ENCODE assay signal across 1 cellular context in the genomic region with DNA sequence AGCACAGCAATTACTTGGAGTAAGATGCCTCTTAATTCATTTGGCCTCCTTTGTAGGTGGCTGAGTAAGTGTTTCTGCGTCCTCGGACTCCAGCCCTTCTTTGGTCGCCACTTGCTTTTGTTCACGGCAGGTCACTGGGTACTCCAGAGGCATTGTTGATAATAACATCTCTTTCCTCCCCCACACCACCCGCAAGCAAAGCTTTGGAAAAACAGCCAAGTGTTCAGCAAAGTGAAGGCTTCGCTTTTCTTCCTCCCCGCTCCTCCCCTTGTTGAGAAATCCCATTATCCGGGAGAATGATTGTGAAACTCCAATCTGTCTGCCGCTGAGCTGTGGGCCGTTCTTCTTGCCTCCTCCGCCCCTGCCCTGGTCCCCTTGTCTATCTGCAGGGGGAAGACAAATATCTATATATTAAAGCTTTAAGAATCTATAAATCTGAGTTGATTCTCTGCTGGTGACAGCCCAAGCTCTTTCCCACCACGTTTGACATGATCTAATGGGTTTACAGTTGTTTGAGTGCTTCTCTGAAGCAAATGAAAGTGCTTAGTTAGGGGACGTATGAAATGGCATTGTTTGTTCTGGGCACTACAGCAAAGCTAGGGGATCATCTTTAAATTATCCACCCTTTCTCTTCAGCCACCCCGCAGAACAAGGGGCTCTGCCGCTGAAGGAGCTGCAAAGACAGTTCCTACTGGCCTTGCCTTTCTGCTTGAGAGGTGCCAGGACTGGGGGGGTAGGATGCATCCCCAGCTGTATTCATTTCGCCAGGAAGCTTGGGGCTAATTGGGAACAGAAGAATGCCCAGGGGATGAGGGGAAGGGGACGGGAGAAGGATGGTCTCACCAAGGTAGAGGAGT.
TF ChIP-seq lines count a peak whose summit lies in the region.

No MANE protein-coding gene starts in this region.

TF ChIP-seq in HEK293, 187 proteins besides CTCF, POLR2A, EP300 and RAD21 (continued from another document and continues in another):
- TF ChIP-seq ZNF785 (tag by site-specific recombination; IDR thresholded peaks at IDR 0.05) (no peak), ZEB2 (tag by site-specific recombination; IDR thresholded peaks at IDR 0.05) (peak; percentile 89), ZNF214 (tag by site-specific recombination; IDR thresholded peaks at IDR 0.05; ENCODE audit: borderline replicate concordance) (no peak), ZNF16 (tag by site-specific recombination; IDR thresholded peaks at IDR 0.05; ENCODE audit: low read depth) (no peak), ZSCAN23 (tag by site-specific recombination; IDR thresholded peaks at IDR 0.05) (no peak; the same call in 1 of the 2 replicates), FEZF1 (tag by site-specific recombination; IDR thresholded peaks at IDR 0.05) (peak; percentile 85), SP3 (tag by site-specific recombination; IDR thresholded peaks at IDR 0.05) (no peak; the same call in 1 of the 2 replicates), ZNF366 (tag by site-specific recombination; conservative IDR thresholded peaks at IDR 0.05) (peak; percentile 29; the same call in 1 of the 2 replicates), WT1 (tag by site-specific recombination; IDR thresholded peaks at IDR 0.05) (peak; percentile 93), ZNF544 (tag by site-specific recombination; IDR thresholded peaks at IDR 0.05) (no peak), TCF7L2 (IDR thresholded peaks at IDR 0.05; ENCODE audit: borderline replicate concordance, low read depth, low read length) (peak; percentile 42; the same call in 1 of the 2 replicates), KLF16 (tag by site-specific recombination; IDR thresholded peaks at IDR 0.05) (no peak), ZNF658 (tag by site-specific recombination; IDR thresholded peaks at IDR 0.05) (no peak), ZNF391 (tag by site-specific recombination; IDR thresholded peaks at IDR 0.05; ENCODE audit: borderline replicate concordance, low read depth) (0 out of 2 replicates have a peak, but pooled peaks have one; percentile 22), ZNF548 (tag by site-specific recombination; IDR thresholded peaks at IDR 0.05) (no peak), KLF7 (tag by site-specific recombination; IDR thresholded peaks at IDR 0.05; ENCODE audit: borderline replicate concordance) (no peak), HOXA7 (CRISPR knock-in tag; IDR thresholded peaks at IDR 0.05; ENCODE audit: borderline replicate concordance) (no peak), ZNF660 (tag by site-specific recombination; IDR thresholded peaks at IDR 0.05) (peak; percentile 65; the same call in 1 of the 2 replicates), ZBTB8A (tag by site-specific recombination; IDR thresholded peaks at IDR 0.05) (peak; percentile 36), EGR2 (tag by site-specific recombination; IDR thresholded peaks at IDR 0.05; ENCODE audit: low read depth) (peak; percentile 82), ZNF76 (tag by site-specific recombination; IDR thresholded peaks at IDR 0.05; ENCODE audit: borderline replicate concordance, low read depth) (peak; percentile 16; the same call in 1 of the 2 replicates), ZNF843 (tag by site-specific recombination; IDR thresholded peaks at IDR 0.05) (peak; percentile 87), ZNF19 (tag by site-specific recombination; IDR thresholded peaks at IDR 0.05; ENCODE audit: low read depth) (no peak), ZNF350 (tag by site-specific recombination; IDR thresholded peaks at IDR 0.05) (no peak), ZNF140 (tag by site-specific recombination; IDR thresholded peaks at IDR 0.05) (no peak), ZNF621 (tag by site-specific recombination; IDR thresholded peaks at IDR 0.05) (no peak), ZBTB17 (tag by site-specific recombination; IDR thresholded peaks at IDR 0.05) (peak; percentile 70), ZIC2 (tag by site-specific recombination; IDR thresholded peaks at IDR 0.05) (peak; percentile 71), ZXDB (tag by site-specific recombination; IDR thresholded peaks at IDR 0.05) (peak; percentile 78), ZNF560 (tag by site-specific recombination; IDR thresholded peaks at IDR 0.05; ENCODE audit: borderline replicate concordance) (no peak), IKZF3 (tag by site-specific recombination; IDR thresholded peaks at IDR 0.05) (peak; percentile 81), ZNF138 (tag by site-specific recombination; IDR thresholded peaks at IDR 0.05; ENCODE audit: borderline replicate concordance) (no peak), ZNF585B (tag by site-specific recombination; IDR thresholded peaks at IDR 0.05) (no peak), ZNF830 (tag by site-specific recombination; IDR thresholded peaks at IDR 0.05; ENCODE audit: low read depth) (no peak), GLIS1 (tag by site-specific recombination; IDR thresholded peaks at IDR 0.05) (peak; percentile 83)
- TF ChIP-seq, protein P1, sequence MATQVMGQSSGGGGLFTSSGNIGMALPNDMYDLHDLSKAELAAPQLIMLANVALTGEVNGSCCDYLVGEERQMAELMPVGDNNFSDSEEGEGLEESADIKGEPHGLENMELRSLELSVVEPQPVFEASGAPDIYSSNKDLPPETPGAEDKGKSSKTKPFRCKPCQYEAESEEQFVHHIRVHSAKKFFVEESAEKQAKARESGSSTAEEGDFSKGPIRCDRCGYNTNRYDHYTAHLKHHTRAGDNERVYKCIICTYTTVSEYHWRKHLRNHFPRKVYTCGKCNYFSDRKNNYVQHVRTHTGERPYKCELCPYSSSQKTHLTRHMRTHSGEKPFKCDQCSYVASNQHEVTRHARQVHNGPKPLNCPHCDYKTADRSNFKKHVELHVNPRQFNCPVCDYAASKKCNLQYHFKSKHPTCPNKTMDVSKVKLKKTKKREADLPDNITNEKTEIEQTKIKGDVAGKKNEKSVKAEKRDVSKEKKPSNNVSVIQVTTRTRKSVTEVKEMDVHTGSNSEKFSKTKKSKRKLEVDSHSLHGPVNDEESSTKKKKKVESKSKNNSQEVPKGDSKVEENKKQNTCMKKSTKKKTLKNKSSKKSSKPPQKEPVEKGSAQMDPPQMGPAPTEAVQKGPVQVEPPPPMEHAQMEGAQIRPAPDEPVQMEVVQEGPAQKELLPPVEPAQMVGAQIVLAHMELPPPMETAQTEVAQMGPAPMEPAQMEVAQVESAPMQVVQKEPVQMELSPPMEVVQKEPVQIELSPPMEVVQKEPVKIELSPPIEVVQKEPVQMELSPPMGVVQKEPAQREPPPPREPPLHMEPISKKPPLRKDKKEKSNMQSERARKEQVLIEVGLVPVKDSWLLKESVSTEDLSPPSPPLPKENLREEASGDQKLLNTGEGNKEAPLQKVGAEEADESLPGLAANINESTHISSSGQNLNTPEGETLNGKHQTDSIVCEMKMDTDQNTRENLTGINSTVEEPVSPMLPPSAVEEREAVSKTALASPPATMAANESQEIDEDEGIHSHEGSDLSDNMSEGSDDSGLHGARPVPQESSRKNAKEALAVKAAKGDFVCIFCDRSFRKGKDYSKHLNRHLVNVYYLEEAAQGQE (tag by site-specific recombination; IDR thresholded peaks at IDR 0.05): no peak
- TF ChIP-seq, protein P2, sequence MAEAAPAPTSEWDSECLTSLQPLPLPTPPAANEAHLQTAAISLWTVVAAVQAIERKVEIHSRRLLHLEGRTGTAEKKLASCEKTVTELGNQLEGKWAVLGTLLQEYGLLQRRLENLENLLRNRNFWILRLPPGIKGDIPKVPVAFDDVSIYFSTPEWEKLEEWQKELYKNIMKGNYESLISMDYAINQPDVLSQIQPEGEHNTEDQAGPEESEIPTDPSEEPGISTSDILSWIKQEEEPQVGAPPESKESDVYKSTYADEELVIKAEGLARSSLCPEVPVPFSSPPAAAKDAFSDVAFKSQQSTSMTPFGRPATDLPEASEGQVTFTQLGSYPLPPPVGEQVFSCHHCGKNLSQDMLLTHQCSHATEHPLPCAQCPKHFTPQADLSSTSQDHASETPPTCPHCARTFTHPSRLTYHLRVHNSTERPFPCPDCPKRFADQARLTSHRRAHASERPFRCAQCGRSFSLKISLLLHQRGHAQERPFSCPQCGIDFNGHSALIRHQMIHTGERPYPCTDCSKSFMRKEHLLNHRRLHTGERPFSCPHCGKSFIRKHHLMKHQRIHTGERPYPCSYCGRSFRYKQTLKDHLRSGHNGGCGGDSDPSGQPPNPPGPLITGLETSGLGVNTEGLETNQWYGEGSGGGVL (tag by site-specific recombination; IDR thresholded peaks at IDR 0.05): peak; percentile 64
- TF ChIP-seq, protein P3, sequence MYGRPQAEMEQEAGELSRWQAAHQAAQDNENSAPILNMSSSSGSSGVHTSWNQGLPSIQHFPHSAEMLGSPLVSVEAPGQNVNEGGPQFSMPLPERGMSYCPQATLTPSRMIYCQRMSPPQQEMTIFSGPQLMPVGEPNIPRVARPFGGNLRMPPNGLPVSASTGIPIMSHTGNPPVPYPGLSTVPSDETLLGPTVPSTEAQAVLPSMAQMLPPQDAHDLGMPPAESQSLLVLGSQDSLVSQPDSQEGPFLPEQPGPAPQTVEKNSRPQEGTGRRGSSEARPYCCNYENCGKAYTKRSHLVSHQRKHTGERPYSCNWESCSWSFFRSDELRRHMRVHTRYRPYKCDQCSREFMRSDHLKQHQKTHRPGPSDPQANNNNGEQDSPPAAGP (tag by site-specific recombination; IDR thresholded peaks at IDR 0.05): no peak
- TF ChIP-seq, protein P4, sequence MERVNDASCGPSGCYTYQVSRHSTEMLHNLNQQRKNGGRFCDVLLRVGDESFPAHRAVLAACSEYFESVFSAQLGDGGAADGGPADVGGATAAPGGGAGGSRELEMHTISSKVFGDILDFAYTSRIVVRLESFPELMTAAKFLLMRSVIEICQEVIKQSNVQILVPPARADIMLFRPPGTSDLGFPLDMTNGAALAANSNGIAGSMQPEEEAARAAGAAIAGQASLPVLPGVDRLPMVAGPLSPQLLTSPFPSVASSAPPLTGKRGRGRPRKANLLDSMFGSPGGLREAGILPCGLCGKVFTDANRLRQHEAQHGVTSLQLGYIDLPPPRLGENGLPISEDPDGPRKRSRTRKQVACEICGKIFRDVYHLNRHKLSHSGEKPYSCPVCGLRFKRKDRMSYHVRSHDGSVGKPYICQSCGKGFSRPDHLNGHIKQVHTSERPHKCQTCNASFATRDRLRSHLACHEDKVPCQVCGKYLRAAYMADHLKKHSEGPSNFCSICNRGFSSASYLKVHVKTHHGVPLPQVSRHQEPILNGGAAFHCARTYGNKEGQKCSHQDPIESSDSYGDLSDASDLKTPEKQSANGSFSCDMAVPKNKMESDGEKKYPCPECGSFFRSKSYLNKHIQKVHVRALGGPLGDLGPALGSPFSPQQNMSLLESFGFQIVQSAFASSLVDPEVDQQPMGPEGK (tag by site-specific recombination; IDR thresholded peaks at IDR 0.05): peak; percentile 59
- TF ChIP-seq, protein P5, sequence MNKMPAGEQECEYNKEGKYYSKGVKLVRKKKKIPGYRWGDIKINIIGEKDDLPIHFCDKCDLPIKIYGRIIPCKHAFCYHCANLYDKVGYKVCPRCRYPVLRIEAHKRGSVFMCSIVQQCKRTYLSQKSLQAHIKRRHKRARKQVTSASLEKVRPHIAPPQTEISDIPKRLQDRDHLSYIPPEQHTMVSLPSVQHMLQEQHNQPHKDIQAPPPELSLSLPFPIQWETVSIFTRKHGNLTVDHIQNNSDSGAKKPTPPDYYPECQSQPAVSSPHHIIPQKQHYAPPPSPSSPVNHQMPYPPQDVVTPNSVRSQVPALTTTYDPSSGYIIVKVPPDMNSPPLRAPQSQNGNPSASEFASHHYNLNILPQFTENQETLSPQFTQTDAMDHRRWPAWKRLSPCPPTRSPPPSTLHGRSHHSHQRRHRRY (tag by site-specific recombination; IDR thresholded peaks at IDR 0.05): no peak
- TF ChIP-seq, protein P6, sequence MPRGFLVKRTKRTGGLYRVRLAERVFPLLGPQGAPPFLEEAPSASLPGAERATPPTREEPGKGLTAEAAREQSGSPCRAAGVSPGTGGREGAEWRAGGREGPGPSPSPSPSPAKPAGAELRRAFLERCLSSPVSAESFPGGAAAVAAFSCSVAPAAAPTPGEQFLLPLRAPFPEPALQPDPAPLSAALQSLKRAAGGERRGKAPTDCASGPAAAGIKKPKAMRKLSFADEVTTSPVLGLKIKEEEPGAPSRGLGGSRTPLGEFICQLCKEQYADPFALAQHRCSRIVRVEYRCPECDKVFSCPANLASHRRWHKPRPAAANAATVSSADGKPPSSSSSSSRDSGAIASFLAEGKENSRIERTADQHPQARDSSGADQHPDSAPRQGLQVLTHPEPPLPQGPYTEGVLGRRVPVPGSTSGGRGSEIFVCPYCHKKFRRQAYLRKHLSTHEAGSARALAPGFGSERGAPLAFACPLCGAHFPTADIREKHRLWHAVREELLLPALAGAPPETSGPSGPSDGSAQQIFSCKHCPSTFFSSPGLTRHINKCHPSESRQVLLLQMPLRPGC (tag by site-specific recombination; IDR thresholded peaks at IDR 0.05): peak; percentile 48; the same call in 1 of the 2 replicates
- TF ChIP-seq, protein P7, sequence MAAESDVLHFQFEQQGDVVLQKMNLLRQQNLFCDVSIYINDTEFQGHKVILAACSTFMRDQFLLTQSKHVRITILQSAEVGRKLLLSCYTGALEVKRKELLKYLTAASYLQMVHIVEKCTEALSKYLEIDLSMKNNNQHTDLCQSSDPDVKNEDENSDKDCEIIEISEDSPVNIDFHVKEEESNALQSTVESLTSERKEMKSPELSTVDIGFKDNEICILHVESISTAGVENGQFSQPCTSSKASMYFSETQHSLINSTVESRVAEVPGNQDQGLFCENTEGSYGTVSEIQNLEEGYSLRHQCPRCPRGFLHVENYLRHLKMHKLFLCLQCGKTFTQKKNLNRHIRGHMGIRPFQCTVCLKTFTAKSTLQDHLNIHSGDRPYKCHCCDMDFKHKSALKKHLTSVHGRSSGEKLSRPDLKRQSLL (tag by site-specific recombination; IDR thresholded peaks at IDR 0.05): no peak; the same call in 1 of the 2 replicates
- TF ChIP-seq, protein P8, sequence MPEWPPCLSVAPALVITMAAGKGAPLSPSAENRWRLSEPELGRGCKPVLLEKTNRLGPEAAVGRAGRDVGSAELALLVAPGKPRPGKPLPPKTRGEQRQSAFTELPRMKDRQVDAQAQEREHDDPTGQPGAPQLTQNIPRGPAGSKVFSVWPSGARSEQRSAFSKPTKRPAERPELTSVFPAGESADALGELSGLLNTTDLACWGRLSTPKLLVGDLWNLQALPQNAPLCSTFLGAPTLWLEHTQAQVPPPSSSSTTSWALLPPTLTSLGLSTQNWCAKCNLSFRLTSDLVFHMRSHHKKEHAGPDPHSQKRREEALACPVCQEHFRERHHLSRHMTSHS (tag by site-specific recombination; IDR thresholded peaks at IDR 0.05): peak; percentile 66; the same call in 1 of the 2 replicates
- TF ChIP-seq, protein P9, sequence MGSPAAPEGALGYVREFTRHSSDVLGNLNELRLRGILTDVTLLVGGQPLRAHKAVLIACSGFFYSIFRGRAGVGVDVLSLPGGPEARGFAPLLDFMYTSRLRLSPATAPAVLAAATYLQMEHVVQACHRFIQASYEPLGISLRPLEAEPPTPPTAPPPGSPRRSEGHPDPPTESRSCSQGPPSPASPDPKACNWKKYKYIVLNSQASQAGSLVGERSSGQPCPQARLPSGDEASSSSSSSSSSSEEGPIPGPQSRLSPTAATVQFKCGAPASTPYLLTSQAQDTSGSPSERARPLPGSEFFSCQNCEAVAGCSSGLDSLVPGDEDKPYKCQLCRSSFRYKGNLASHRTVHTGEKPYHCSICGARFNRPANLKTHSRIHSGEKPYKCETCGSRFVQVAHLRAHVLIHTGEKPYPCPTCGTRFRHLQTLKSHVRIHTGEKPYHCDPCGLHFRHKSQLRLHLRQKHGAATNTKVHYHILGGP (tag by site-specific recombination; IDR thresholded peaks at IDR 0.05): no peak
